In genomic region chr6:2636672-2637071, GRCh38 we compare ENCODE assay signal across 1 cellular context.
TF ChIP-seq lines count a peak whose summit lies in the region.

No MANE protein-coding gene starts in this region.

TF ChIP-seq in H1, 55 proteins besides CTCF, POLR2A, EP300 and RAD21:
- no peak for TF ChIP-seq YY1 (IDR thresholded peaks at IDR 0.05; ENCODE audit: low read depth, low read length)
- no peak for TF ChIP-seq CHD2 (IDR thresholded peaks at IDR 0.05; ENCODE audit: low read length)
- TF ChIP-seq RFX5 (IDR thresholded peaks at IDR 0.05; ENCODE audit: borderline replicate concordance, low read depth, low read length): no peak
- no peak for TF ChIP-seq SIRT6 (IDR thresholded peaks at IDR 0.05; ENCODE audit: low read length)
- TF ChIP-seq CHD1 (IDR thresholded peaks at IDR 0.05; ENCODE audit: low read depth, low read length): no peak
- no peak for TF ChIP-seq TAF1 (IDR thresholded peaks at IDR 0.05; ENCODE audit: low read depth, low read length)
- no peak for TF ChIP-seq RXRA (IDR thresholded peaks at IDR 0.05; ENCODE audit: insufficient read depth, low read depth, low read length)
- TF ChIP-seq RNF2 (IDR thresholded peaks at IDR 0.05; ENCODE audit: borderline replicate concordance, low read depth, low read length, missing control alignments, poor library complexity, severe bottlenecking): no peak
- no peak for TF ChIP-seq CBX8 (IDR thresholded peaks at IDR 0.05; ENCODE audit: borderline replicate concordance, low read depth, low read length)
